In genomic region chr2:15186118-15186517, GRCh38 we compare ENCODE assay signal across 7 cellular contexts.
"Had no signal": no experiment of that assay in that cellular context is flagged by ENCODE, and none has a peak within 500 bp of the region (broad histone marks: within the 10 kb centered on the region; RNA-seq: fewer than 3 reads in every experiment).

No MANE protein-coding gene starts in this region.

- H3K27me3 Mint-ChIP-seq: IgD-negative memory B cell had no signal

- H3K9me3 Mint-ChIP-seq: IgD-negative memory B cell had no signal

- H3K27ac ChIP-seq: HL-60, KMS-11 had no signal

- H3K4me2 ChIP-seq: KMS-11 had no signal

- H3K27ac Mint-ChIP-seq: IgD-negative memory B cell had no signal

- FAIRE-seq: HTR-8/SVneo had no signal

- DNase-seq: Karpas-422, KBM-7, KG1 had no signal

- H3K9ac ChIP-seq: KMS-11 had no signal

- H3K4me1 Mint-ChIP-seq: IgD-negative memory B cell had no signal

- H3K4me3 Mint-ChIP-seq: IgD-negative memory B cell had no signal
